12 cellular contexts compared by ENCODE assay signal in genomic region chr19:1754651-1755466, GRCh38. TPM values are rescaled to one million over a fixed set of nuclear protein-coding genes. Genes with fewer than 3 reads are reported as not detected.
DNase-seq lines count a peak whose midpoint lies in the region; ATAC-seq, FAIRE-seq and TF ChIP-seq lines count a peak whose summit lies in the region.
"Had no signal": no experiment of that assay in that cellular context is flagged by ENCODE, and none has a peak within 500 bp of the region (broad histone marks: within the 10 kb centered on the region; RNA-seq: fewer than 3 reads in every experiment).

No MANE protein-coding gene starts in this region.

- no peaks in the 10 kb centered on the region for H3K9me3 Mint-ChIP-seq in nephron progenitor cell

- no peaks in the 10 kb centered on the region for H3K9me1 ChIP-seq in K562 (ENCODE audit: control insufficient read depth, insufficient read depth, low read length)

- no peak for TF ChIP-seq POLR2A in K562 (conservative IDR thresholded peaks at IDR 0.05)

- peaks cover 13% of the 10 kb centered on the region for H3K4me1 Mint-ChIP-seq in nephron progenitor cell

- CTCF ChIA-PET in K562 (lab: Yijun Ruan, JAX; ENCODE audit: low intra/inter-chr PET ratio), result no interaction called here

- intact Hi-C loops in K562 (cut with micrococcal nuclease), result no loop called here

- 14% methylated on average over 45 of the region's 78 CpGs for WGBS in K562 (ENCODE audit: insufficient coverage, low coverage, missing lambda C conversion rate)

- no peak overlapping the region for H3K4me2 ChIP-seq in K562 (ENCODE audit: insufficient read depth, low read length)

- H3K27ac Mint-ChIP-seq in nephron progenitor cell, result no peak overlapping the region

- H3K9ac ChIP-seq in ES-I3 (ENCODE audit: low read depth, low read length) (peak overlapping the region; percentile 28; the same call in 1 of the 2 replicates), K562 (ENCODE audit: insufficient read depth in 1 of 2, low read depth in 2 of 2, low read length in 2 of 2) (no peak overlapping the region)

- in situ Hi-C loops in K562 (cut with MboI), result no loop called here

- POLR2A ChIA-PET in K562 (lab: Yijun Ruan, JAX), result interaction anchor here (0.6 to 1.6 kb wide), 5 partner anchors 11 to 237 kb away, joined by 3 to 4 read pairs (median 3); no protein-coding TSS in a partner anchor

- H3K27me3 ChIP-seq in K562 (ENCODE audit: control insufficient read depth in 2 of 2, insufficient read depth in 2 of 2, low read length in 2 of 2), result peaks cover 29 to 43% of the 10 kb centered on the region in 2 experiments; a peak in 4 of 5 replicates

- DNase-seq in K562 (ENCODE audit: extremely low read depth in 1 of 4, low spot score in 3 of 4) (peak in 1 of 4 experiments; percentile 61), nephron progenitor cell (no peak), T1000 (lab: John Stamatoyannopoulos, UW) (no peak), NCI-H526 treated with DMSO at 0.1 percent for 48 hours (lab: John Stamatoyannopoulos, UW) (no peak)
- DNase-seq in NK-92 treated with Interleukin-12 subunit alpha and Interleukin-12 subunit beta, amount 100 ng/mL, for 24 hours (lab: John Stamatoyannopoulos, UW), result no peak
- DNase-seq: Karpas-422, NCI-H2171 had no signal

- TF ChIP-seq CTCF in K562 (IDR thresholded peaks at IDR 0.05 in 2 of 3, conservative IDR thresholded peaks at IDR 0.05 in 1 of 3; ENCODE audit: insufficient read depth in 2 of 3, low read depth in 1 of 3, low read length in 3 of 3) (no peak), nephron progenitor cell (IDR thresholded peaks at IDR 0.05) (no peak)

- H3K27ac ChIP-seq in K562 (ENCODE audit: extremely low read depth, low read depth, low read length), result no peak overlapping the region
- H3K27ac ChIP-seq: cardiac muscle cell had no signal

- no peak overlapping the region for H3K4me3 ChIP-seq in K562
- H3K4me3 ChIP-seq: cardiac muscle cell had no signal

- no peaks in the 10 kb centered on the region for H3K79me2 ChIP-seq in K562 (ENCODE audit: control insufficient read depth, insufficient read depth, low read length)

- H3K36me3 ChIP-seq in ES-I3 (ENCODE audit: insufficient read depth, low read length), result no peaks in the 10 kb centered on the region
- H3K36me3 ChIP-seq in K562 (ENCODE audit: control insufficient read depth, insufficient read depth, low read length), result no peaks in the 10 kb centered on the region
- H3K36me3 ChIP-seq: cardiac muscle cell had no signal

- no peaks in the 10 kb centered on the region for H3K9me3 ChIP-seq in ES-I3 (ENCODE audit: control insufficient read depth, insufficient read depth, low read length)
- H3K9me3 ChIP-seq in K562 (replicated peaks; ENCODE audit: control insufficient read depth, insufficient read depth, low read depth, low read length), result no peaks in the 10 kb centered on the region

- H3K36me3 Mint-ChIP-seq in nephron progenitor cell (ENCODE audit: low read depth), result no peaks in the 10 kb centered on the region

- peak overlapping the region; percentile 38 for H3K4me3 Mint-ChIP-seq in nephron progenitor cell

- H3K4me1 ChIP-seq in ES-I3 (ENCODE audit: insufficient read depth, low read length), result no peaks in the 10 kb centered on the region; the same call in 1 of the 2 replicates
- peaks cover 0 to 65% of the 10 kb centered on the region in 2 experiments; a peak in 2 of 5 replicates for H3K4me1 ChIP-seq in K562 (replicated peaks in 1 of 2; ENCODE audit: control insufficient read depth in 2 of 2, insufficient read depth in 2 of 2, low read length in 2 of 2)

- no peaks in the 10 kb centered on the region; the same call in 1 of the 2 replicates for H4K20me1 ChIP-seq in K562 (replicated peaks; ENCODE audit: control insufficient read depth, insufficient read depth, low read length)

- no peak for FAIRE-seq in K562 (lab: Jason Lieb, UNC)
- FAIRE-seq: RCC 7860 had no signal

- peaks cover 89% of the 10 kb centered on the region for H3K27me3 Mint-ChIP-seq in nephron progenitor cell (ENCODE audit: low read depth, poor library complexity)

- no peak for TF ChIP-seq EP300 in Ishikawa (IDR thresholded peaks at IDR 0.05; ENCODE audit: borderline replicate concordance)
- no peak for TF ChIP-seq EP300 in K562 (IDR thresholded peaks at IDR 0.05; ENCODE audit: low read length)

- 0 out of 3 replicates have a peak, but pooled peaks have one; percentile 33 for ATAC-seq in K562
- ATAC-seq: esophagus mucosa had no signal

- TF ChIP-seq RAD21 in Ishikawa (IDR thresholded peaks at IDR 0.05; ENCODE audit: low read depth) (no peak), K562 (CRISPR knock-in tag; conservative IDR thresholded peaks at IDR 0.05 in 1 of 2, IDR thresholded peaks at IDR 0.05 in 1 of 2) (no peak)

- BruUV-seq in K562 (replicated peaks; lab: Mats Ljungman, UMichigan), result no TSS peak

- no peak overlapping the region for H2AFZ ChIP-seq in K562 (ENCODE audit: low read depth, low read length)

TF ChIP-seq in Ishikawa, 13 proteins besides CTCF, POLR2A, EP300 and RAD21:
- peak; percentile 11; the same call in 1 of the 2 replicates for TF ChIP-seq MAX (IDR thresholded peaks at IDR 0.05)
- TF ChIP-seq EGR1 (IDR thresholded peaks at IDR 0.05), result no peak

TF ChIP-seq in K562, 482 proteins besides CTCF, POLR2A, EP300 and RAD21 (continues in another document):
- TF ChIP-seq MAFK (IDR thresholded peaks at IDR 0.05; ENCODE audit: low read length) (no peak), PREB (CRISPR knock-in tag; IDR thresholded peaks at IDR 0.05) (no peak), ZNF316 (IDR thresholded peaks at IDR 0.05) (no peak), SIN3B (IDR thresholded peaks at IDR 0.05; ENCODE audit: low read depth) (no peak), MAX (CRISPR knock-in tag; IDR thresholded peaks at IDR 0.05) (no peak), HDAC6 (IDR thresholded peaks at IDR 0.05; ENCODE audit: low read depth, low read length) (peak; percentile 95; the same call in 1 of the 2 replicates), SMARCE1 (IDR thresholded peaks at IDR 0.05) (no peak), HIVEP1 (CRISPR knock-in tag; IDR thresholded peaks at IDR 0.05) (no peak), MAZ (CRISPR knock-in tag; conservative IDR thresholded peaks at IDR 0.05 in 1 of 2, IDR thresholded peaks at IDR 0.05 in 1 of 2) (no peak), SNIP1 (IDR thresholded peaks at IDR 0.05; ENCODE audit: low read depth) (no peak)

RNA-seq across cellular contexts. Expression of gene ONECUT3, which starts 1.6 kb away (rescaled TPM):
- 0.12 TPM in 1 of 2 replicates, not detected in the other for total RNA-seq in K562 (2011; cell fraction: chromatin; rRNA removed; ENCODE audit: low replicate concordance)
- not detected in 2 replicates for total RNA-seq in K562 (2011; cell fraction: nucleolus; rRNA removed)
- 0.08 TPM in 1 of 2 replicates, not detected in the other for total RNA-seq in K562 (2011; cell fraction: nucleoplasm; rRNA removed)
- total RNA-seq in K562 (2014; rRNA removed) (not detected in 2 replicates), K562 (2014; rRNA removed; fragmentation: Illumina TruSeq; extraction: Trizol) (not detected in 2 replicates), K562 (2015; rRNA removed; fragmentation: Illumina TruSeq; extraction: Trizol) (not detected in 2 replicates), K562 (2021) (not detected in 2 replicates)
- polyA plus RNA-seq in K562 (2011; rRNA removed) (0.01 TPM in 1 of 2 replicates, not detected in the other), K562 (2014; fragmentation: Illumina TruSeq; extraction: Trizol) (not detected in 2 replicates), K562 (2014; fragmentation: Nextera tagmentation; extraction: Ambion mirVana) (not detected), K562 (2014; rRNA removed) (not detected in 2 replicates)
- 0.01 and 0.04 TPM in 2 replicates for polyA plus RNA-seq in K562 (2011; cell fraction: cytosol; rRNA removed)
- polyA plus RNA-seq in K562 (2011; cell fraction: nucleus; rRNA removed), result 0.06 and 0.14 TPM in 2 replicates
- 0.01 and 0.07 TPM in 2 replicates for polyA plus RNA-seq in K562 (2012)
- 0.03 TPM in 1 of 2 replicates, not detected in the other for polyA minus RNA-seq in K562 (2011; rRNA and poly(A)+ RNA removed)
- not detected in 2 replicates for polyA minus RNA-seq in K562 (2011; cell fraction: cytosol; rRNA and poly(A)+ RNA removed)
- polyA minus RNA-seq in K562 (2011; cell fraction: nucleus; rRNA and poly(A)+ RNA removed), result not detected in 2 replicates
- total RNA-seq: cardiac muscle cell, esophagus mucosa had no signal
- polyA plus RNA-seq: cardiac muscle cell had no signal

RNA-seq across cellular contexts. Expression of gene ATP8B3, which starts 57.2 kb away (rescaled TPM):
- 40.7 and 89.4 TPM in 2 replicates for total RNA-seq in K562 (2011; cell fraction: chromatin; rRNA removed; ENCODE audit: low replicate concordance)
- 37.1 and 44.7 TPM in 2 replicates for total RNA-seq in K562 (2011; cell fraction: nucleolus; rRNA removed)
- 35.0 and 38.7 TPM in 2 replicates for total RNA-seq in K562 (2011; cell fraction: nucleoplasm; rRNA removed)
- total RNA-seq in K562 (2014; rRNA removed), result 3.2 and 5.0 TPM in 2 replicates
- 3.2 and 3.6 TPM in 2 replicates for total RNA-seq in K562 (2014; rRNA removed; fragmentation: Illumina TruSeq; extraction: Trizol)
- total RNA-seq in K562 (2015; rRNA removed; fragmentation: Illumina TruSeq; extraction: Trizol), result 3.8 and 4.3 TPM in 2 replicates
- 12.3 and 13.2 TPM in 2 replicates for total RNA-seq in K562 (2021)
- 8.3 and 13.2 TPM in 2 replicates for polyA plus RNA-seq in K562 (2011; rRNA removed)
- polyA plus RNA-seq in K562 (2011; cell fraction: cytosol; rRNA removed), result 12.0 and 13.1 TPM in 2 replicates
- polyA plus RNA-seq in K562 (2011; cell fraction: nucleus; rRNA removed), result 36.1 and 44.4 TPM in 2 replicates
- polyA plus RNA-seq in K562 (2012), result 5.6 and 7.6 TPM in 2 replicates
- 6.0 and 6.4 TPM in 2 replicates for polyA plus RNA-seq in K562 (2014; fragmentation: Illumina TruSeq; extraction: Trizol)
- polyA plus RNA-seq in K562 (2014; fragmentation: Nextera tagmentation; extraction: Ambion mirVana), result 1 to 10 TPM; 1.2 to 2.2 TPM
- polyA plus RNA-seq in K562 (2014; rRNA removed), result 10.1 and 11.9 TPM in 2 replicates
- polyA minus RNA-seq in K562 (2011; rRNA and poly(A)+ RNA removed), result 9.7 and 10.4 TPM in 2 replicates
- 7.3 and 10.2 TPM in 2 replicates for polyA minus RNA-seq in K562 (2011; cell fraction: cytosol; rRNA and poly(A)+ RNA removed)
- 5.4 and 7.0 TPM in 2 replicates for polyA minus RNA-seq in K562 (2011; cell fraction: nucleus; rRNA and poly(A)+ RNA removed)
